Comparison of ENCODE assay signal across 14 cellular contexts in genomic region chr13:113845723-113846638, GRCh38. TPM values are rescaled to one million over a fixed set of nuclear protein-coding genes. Genes with fewer than 3 reads are reported as not detected.
A peak's percentile ranks its signal among the peaks of the same experiment; 100 is the strongest.
DNase-seq lines count a peak whose midpoint lies in the region; ATAC-seq and TF ChIP-seq lines count a peak whose summit lies in the region.
"Had no signal": no experiment of that assay in that cellular context is flagged by ENCODE, and none has a peak within 500 bp of the region (broad histone marks: within the 10 kb centered on the region; RNA-seq: fewer than 3 reads in every experiment).

No MANE protein-coding gene starts in this region.

- TF ChIP-seq CTCF in left ventricle myocardium inferior (IDR thresholded peaks at IDR 0.05; ENCODE audit: borderline replicate concordance) (no peak), upper lobe of left lung (IDR thresholded peaks at IDR 0.05) (no peak)
- no peak for TF ChIP-seq CTCF in activated CD8-positive, alpha-beta T cell treated with anti-CD3 and anti-CD28 coated beads for 36 hours (IDR thresholded peaks at IDR 0.05)

- CTCF ChIA-PET in activated CD8-positive, alpha-beta T cell treated with anti-CD3 and anti-CD28 coated beads for 36 hours (lab: Charles Lee): interaction anchor here (1.1 kb wide), 1 partner anchor 9 kb away, joined by 3 read pairs; no protein-coding TSS in a partner anchor

- no peak overlapping the region for H3K4me3 Mint-ChIP-seq in activated CD8-positive, alpha-beta T cell treated with anti-CD3 and anti-CD28 coated beads for 36 hours
- H3K4me3 Mint-ChIP-seq: dendritic cell treated with granulocyte-macrophage colony-stimulating factor and Interleukin-4, amounts not matched to agents 40 ng/mL and 50 ng/mL, for 4 days; IgD-negative memory B cell; stimulated activated memory B cell treated with anti-CD40 and anti-IgM and Interleukin-4, amounts not matched to agents 10 μg/mL and 1 μg/mL and 100 μg/mL, for 72 hours had no signal

- peaks cover 4% of the 10 kb centered on the region for H3K9me3 Mint-ChIP-seq in activated CD8-positive, alpha-beta T cell treated with anti-CD3 and anti-CD28 coated beads for 36 hours
- H3K9me3 Mint-ChIP-seq: dendritic cell treated with granulocyte-macrophage colony-stimulating factor and Interleukin-4, amounts not matched to agents 40 ng/mL and 50 ng/mL, for 4 days had no signal

- H3K4me1 Mint-ChIP-seq in activated CD8-positive, alpha-beta T cell treated with anti-CD3 and anti-CD28 coated beads for 36 hours (ENCODE audit: low read depth): peaks cover 37% of the 10 kb centered on the region

- no peak overlapping the region for H3K27ac Mint-ChIP-seq in activated CD8-positive, alpha-beta T cell treated with anti-CD3 and anti-CD28 coated beads for 36 hours
- H3K27ac Mint-ChIP-seq: dendritic cell treated with granulocyte-macrophage colony-stimulating factor and Interleukin-4, amounts not matched to agents 40 ng/mL and 50 ng/mL, for 4 days; IgD-negative memory B cell; stimulated activated memory B cell treated with anti-CD40 and anti-IgM and Interleukin-4, amounts not matched to agents 10 μg/mL and 1 μg/mL and 100 μg/mL, for 72 hours had no signal

- peaks cover 50% of the 10 kb centered on the region for H3K36me3 ChIP-seq in left ventricle myocardium inferior
- H3K36me3 ChIP-seq in upper lobe of left lung: peaks cover 0 to 29% (median 4%) of the 10 kb centered on the region in 4 donors

- TF ChIP-seq EP300 in upper lobe of left lung (IDR thresholded peaks at IDR 0.05): no peak

- no peak overlapping the region for H3K4me3 ChIP-seq in left ventricle myocardium inferior
- H3K4me3 ChIP-seq in upper lobe of left lung: no peak overlapping the region
- H3K4me3 ChIP-seq: Peyer's patch had no signal

- H3K36me3 Mint-ChIP-seq in activated CD8-positive, alpha-beta T cell treated with anti-CD3 and anti-CD28 coated beads for 36 hours (ENCODE audit: low read depth): no peaks in the 10 kb centered on the region
- H3K36me3 Mint-ChIP-seq: IgD-negative memory B cell had no signal

- H3K27me3 Mint-ChIP-seq in activated CD8-positive, alpha-beta T cell treated with anti-CD3 and anti-CD28 coated beads for 36 hours: no peaks in the 10 kb centered on the region
- H3K27me3 Mint-ChIP-seq: stimulated activated memory B cell treated with anti-CD40 and anti-IgM and Interleukin-4, amounts not matched to agents 10 μg/mL and 1 μg/mL and 100 μg/mL, for 72 hours had no signal

- intact Hi-C loops in left cardiac atrium (cut with DNase I): no loop called here
- intact Hi-C loops in left ventricle myocardium inferior (cut with micrococcal nuclease): no loop called here
- intact Hi-C loops in activated CD8-positive, alpha-beta T cell treated with anti-CD3 and anti-CD28 coated beads for 36 hours (cut with micrococcal nuclease): no loop called here

- POLR2A ChIA-PET in activated CD8-positive, alpha-beta T cell treated with anti-CD3 and anti-CD28 coated beads for 36 hours (lab: Charles Lee): no interaction called here

- TF ChIP-seq POLR2A in upper lobe of left lung (IDR thresholded peaks at IDR 0.05): no peak

- peak; percentile 26 for DNase-seq in left cardiac atrium
- no peak for DNase-seq in left ventricle myocardium inferior
- peak; percentile 37 for DNase-seq in activated CD8-positive, alpha-beta T cell treated with anti-CD3 and anti-CD28 coated beads for 36 hours
- DNase-seq in kidney tubule cell (ENCODE audit: low spot score): peak; percentile 34
- DNase-seq in upper lobe of left lung: peak; percentile 12 to 31
- DNase-seq in NK-92 treated with Interleukin-12 subunit alpha and Interleukin-12 subunit beta, amount 100 ng/mL, for 24 hours (lab: John Stamatoyannopoulos, UW): no peak
- DNase-seq in A172 (ENCODE audit: low spot score): no peak
- DNase-seq in SIG-M5 (lab: John Stamatoyannopoulos, UW): no peak
- DNase-seq: amygdala, NCI-H510A had no signal

- H3K9me3 ChIP-seq in left ventricle myocardium inferior (replicated peaks): no peaks in the 10 kb centered on the region
- H3K9me3 ChIP-seq in upper lobe of left lung: no peaks in the 10 kb centered on the region
- H3K9me3 ChIP-seq: Peyer's patch had no signal

- H3K27ac ChIP-seq in left ventricle myocardium inferior (replicated peaks): no peak overlapping the region
- no peak overlapping the region for H3K27ac ChIP-seq in upper lobe of left lung
- H3K27ac ChIP-seq: Peyer's patch had no signal

- H3K4me1 ChIP-seq in left ventricle myocardium inferior: peaks cover 93% of the 10 kb centered on the region
- H3K4me1 ChIP-seq in upper lobe of left lung: peaks cover 11 to 33% (median 19%) of the 10 kb centered on the region in 4 donors

- ATAC-seq in left cardiac atrium: no peak
- peak; percentile 45 for ATAC-seq in activated CD8-positive, alpha-beta T cell treated with anti-CD3 and anti-CD28 coated beads for 36 hours
- ATAC-seq in upper lobe of left lung (ENCODE audit: low FRiP score in 2 of 2): no peak
- ATAC-seq: stimulated activated memory B cell treated with anti-CD40 and anti-IgM and Interleukin-4, amounts not matched to agents 10 μg/mL and 1 μg/mL and 100 μg/mL, for 72 hours had no signal

- H3K27me3 ChIP-seq in left ventricle myocardium inferior (ENCODE audit: low read depth) (no peaks in the 10 kb centered on the region), upper lobe of left lung (no peaks in the 10 kb centered on the region)
- H3K27me3 ChIP-seq: Peyer's patch had no signal

- 84 to 90% methylated on average over 28 to 30 of the region's 30 CpGs for WGBS in upper lobe of left lung, 2 donors

RNA-seq across cellular contexts. Expression of gene GAS6, which starts 17.9 kb away (rescaled TPM):
- total RNA-seq in left cardiac atrium: 100 to 1,000 TPM; 165 to 175 TPM
- total RNA-seq in left ventricle myocardium inferior: 186 TPM
- under 1 TPM; 0.23 to 0.25 TPM for total RNA-seq in activated CD8-positive, alpha-beta T cell treated with anti-CD3 and anti-CD28 coated beads for 36 hours
- 100 to 1,000 TPM; 129 to 299 (median 180) TPM for total RNA-seq in upper lobe of left lung
- 30.7 and 55.3 TPM in 2 replicates for total RNA-seq in A172 (2014; rRNA removed; shearing (Covaris generic))

Comparison
In these comparisons a context has a peak if more than half of its experiments do, and no peak if none do; other contexts are left out.
1. DNase-seq: peak in left cardiac atrium (single experiment), activated CD8-positive, alpha-beta T cell treated with anti-CD3 and anti-CD28 coated beads for 36 hours (single experiment), kidney tubule cell (single experiment) and upper lobe of left lung (2 of 2); none in left ventricle myocardium inferior (single experiment), NK-92 treated with Interleukin-12 subunit alpha and Interleukin-12 subunit beta, amount 100 ng/mL, for 24 hours (single experiment), A172 (single experiment) and SIG-M5 (single experiment).
2. RNA of gene GAS6, which starts 17.9 kb away (total RNA-seq): 129 to 299 TPM in upper lobe of left lung, 186 TPM in left ventricle myocardium inferior (single experiment), 165 to 175 TPM in left cardiac atrium and 30.7 to 55.3 TPM in A172; 0.23 to 0.25 TPM in activated CD8-positive, alpha-beta T cell treated with anti-CD3 and anti-CD28 coated beads for 36 hours; every median in the first group is over 10 times any median in the second.